1 cellular context compared by ENCODE assay signal in the genomic region with DNA sequence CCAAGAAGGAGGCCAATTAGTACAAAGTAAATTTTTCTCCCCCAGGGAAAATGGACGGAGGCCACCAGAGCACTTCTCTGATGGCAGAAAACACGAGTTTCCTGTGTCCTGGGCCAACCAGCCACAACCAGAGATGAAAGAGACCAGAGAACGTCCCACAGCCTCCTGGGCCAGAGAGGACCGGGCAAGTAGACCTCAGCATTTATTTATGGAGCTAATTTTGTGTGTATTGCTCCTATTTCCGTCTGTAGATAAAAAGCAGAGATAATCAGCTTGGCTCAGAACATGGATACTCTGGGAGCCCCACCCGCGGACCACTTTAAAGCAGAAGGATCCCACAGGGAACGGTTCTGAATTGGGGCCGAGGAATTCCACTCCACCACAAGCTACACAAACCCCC.
TF ChIP-seq lines count a peak whose summit lies in the region.

No MANE protein-coding gene starts in this region.

TF ChIP-seq in SK-N-SH, 30 proteins besides CTCF, POLR2A, EP300 and RAD21 (continued from another document):
- TF ChIP-seq, protein P1, sequence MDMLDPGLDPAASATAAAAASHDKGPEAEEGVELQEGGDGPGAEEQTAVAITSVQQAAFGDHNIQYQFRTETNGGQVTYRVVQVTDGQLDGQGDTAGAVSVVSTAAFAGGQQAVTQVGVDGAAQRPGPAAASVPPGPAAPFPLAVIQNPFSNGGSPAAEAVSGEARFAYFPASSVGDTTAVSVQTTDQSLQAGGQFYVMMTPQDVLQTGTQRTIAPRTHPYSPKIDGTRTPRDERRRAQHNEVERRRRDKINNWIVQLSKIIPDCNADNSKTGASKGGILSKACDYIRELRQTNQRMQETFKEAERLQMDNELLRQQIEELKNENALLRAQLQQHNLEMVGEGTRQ (IDR thresholded peaks at IDR 0.05; ENCODE audit: borderline replicate concordance, low read depth, low read length) = no peak
- TF ChIP-seq GABPA (IDR thresholded peaks at IDR 0.05; ENCODE audit: low read depth) = no peak
- TF ChIP-seq, protein P2, sequence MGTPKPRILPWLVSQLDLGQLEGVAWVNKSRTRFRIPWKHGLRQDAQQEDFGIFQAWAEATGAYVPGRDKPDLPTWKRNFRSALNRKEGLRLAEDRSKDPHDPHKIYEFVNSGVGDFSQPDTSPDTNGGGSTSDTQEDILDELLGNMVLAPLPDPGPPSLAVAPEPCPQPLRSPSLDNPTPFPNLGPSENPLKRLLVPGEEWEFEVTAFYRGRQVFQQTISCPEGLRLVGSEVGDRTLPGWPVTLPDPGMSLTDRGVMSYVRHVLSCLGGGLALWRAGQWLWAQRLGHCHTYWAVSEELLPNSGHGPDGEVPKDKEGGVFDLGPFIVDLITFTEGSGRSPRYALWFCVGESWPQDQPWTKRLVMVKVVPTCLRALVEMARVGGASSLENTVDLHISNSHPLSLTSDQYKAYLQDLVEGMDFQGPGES (IDR thresholded peaks at IDR 0.05; ENCODE audit: low read depth, low read length) = no peak
- no peak for TF ChIP-seq EZH2phosphoT487 (IDR thresholded peaks at IDR 0.05; ENCODE audit: borderline replicate concordance, low read depth)
- TF ChIP-seq, protein P3, sequence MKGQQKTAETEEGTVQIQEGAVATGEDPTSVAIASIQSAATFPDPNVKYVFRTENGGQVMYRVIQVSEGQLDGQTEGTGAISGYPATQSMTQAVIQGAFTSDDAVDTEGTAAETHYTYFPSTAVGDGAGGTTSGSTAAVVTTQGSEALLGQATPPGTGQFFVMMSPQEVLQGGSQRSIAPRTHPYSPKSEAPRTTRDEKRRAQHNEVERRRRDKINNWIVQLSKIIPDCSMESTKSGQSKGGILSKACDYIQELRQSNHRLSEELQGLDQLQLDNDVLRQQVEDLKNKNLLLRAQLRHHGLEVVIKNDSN (IDR thresholded peaks at IDR 0.05; ENCODE audit: borderline replicate concordance, low read depth) = no peak
- TF ChIP-seq MXI1 (IDR thresholded peaks at IDR 0.05; ENCODE audit: low read depth, low read length) = no peak
- TF ChIP-seq POLR2AphosphoS5 (IDR thresholded peaks at IDR 0.05; ENCODE audit: low read depth, low read length) = no peak
- TF ChIP-seq TEAD4 (IDR thresholded peaks at IDR 0.05; ENCODE audit: borderline replicate concordance, insufficient read depth) = no peak
- TF ChIP-seq YY1 (IDR thresholded peaks at IDR 0.05; ENCODE audit: low read depth) = no peak
- TF ChIP-seq FOXM1 (IDR thresholded peaks at IDR 0.05; ENCODE audit: low read depth) = no peak
